In genomic region chr17:4708436-4708835, GRCh38 we compare ENCODE assay signal across 7 cellular contexts. TPM values are rescaled to one million over a fixed set of nuclear protein-coding genes. Genes with fewer than 3 reads are reported as not detected.
DNase-seq lines count a peak whose midpoint lies in the region; ATAC-seq and TF ChIP-seq lines count a peak whose summit lies in the region.
"Had no signal": no experiment of that assay in that cellular context is flagged by ENCODE, and none has a peak within 500 bp of the region (broad histone marks: within the 10 kb centered on the region; RNA-seq: fewer than 3 reads in every experiment).

No MANE protein-coding gene starts in this region.

- no peaks in the 10 kb centered on the region for H3K9me3 ChIP-seq in ascending aorta

- H3K4me1 Mint-ChIP-seq in immature natural killer cell, result peaks cover 44 to 53% of the 10 kb centered on the region in 2 donors

- no peak overlapping the region for H3K27ac ChIP-seq in ascending aorta

- H3K27me3 Mint-ChIP-seq in immature natural killer cell (ENCODE audit: low read depth in 3 of 3), result peaks cover 2 to 12% (median 7%) of the 10 kb centered on the region in 3 donors

- peak overlapping the region; percentile 13 to 78 (median 50) for H3K27ac Mint-ChIP-seq in immature natural killer cell

- DNase-seq in GDM1 (lab: John Stamatoyannopoulos, UW) (peak; percentile 20), SHP77 (lab: John Stamatoyannopoulos, UW) (peak; percentile 68 to 79), immature natural killer cell (peak; percentile 60 to 73 (median 61)), NCI-H2107 treated with DMSO at 0.1 percent for 48 hours (lab: John Stamatoyannopoulos, UW; ENCODE audit: unreplicated experiment) (no peak), ascending aorta (ENCODE audit: low spot score in 2 of 2) (no peak)

- ATAC-seq in HG03039 (IDR thresholded peaks at IDR 0.05; ENCODE audit: unreplicated experiment), result no peak

- H3K4me1 ChIP-seq in ascending aorta, result peaks cover 0 to 6% of the 10 kb centered on the region in 2 donors

- no peak for TF ChIP-seq CTCF in ascending aorta (IDR thresholded peaks at IDR 0.05)

- intact Hi-C loops in ascending aorta (cut with DNase I), result no loop called here

- no peak overlapping the region for H3K4me3 ChIP-seq in ascending aorta

- peak overlapping the region in 4 of 5 donors; percentile 33 to 75 (median 63) for H3K4me3 Mint-ChIP-seq in immature natural killer cell

- no peaks in the 10 kb centered on the region for H3K36me3 Mint-ChIP-seq in immature natural killer cell

- no peaks in the 10 kb centered on the region for H3K9me3 Mint-ChIP-seq in immature natural killer cell

- H3K27me3 ChIP-seq in ascending aorta, result no peaks in the 10 kb centered on the region

- no peaks in the 10 kb centered on the region for H3K36me3 ChIP-seq in ascending aorta

RNA-seq across cellular contexts. Expression of gene ARRB2, which starts 2.0 kb away (rescaled TPM):
- polyA plus RNA-seq in immature natural killer cell, result 10 to 100 TPM; 46.0 to 70.9 (median 60.4) TPM
- total RNA-seq in ascending aorta, result 43.4 TPM

RNA-seq across cellular contexts. Expression of gene PELP1, which starts 4.5 kb away (rescaled TPM):
- polyA plus RNA-seq in immature natural killer cell, result 10 to 100 TPM in 1 of 3 donors, 1 to 10 TPM in 2; 3.8 to 11.1 (median 4.6) TPM
- 22.8 TPM for total RNA-seq in ascending aorta

RNA-seq across cellular contexts. Expression of gene MED11, which starts 22.8 kb away (rescaled TPM):
- 10 to 100 TPM; 26.2 to 52.1 (median 37.6) TPM for polyA plus RNA-seq in immature natural killer cell
- 10.9 TPM for total RNA-seq in ascending aorta

RNA-seq across cellular contexts. Expression of gene ZMYND15, which starts 31.2 kb away (rescaled TPM):
- polyA plus RNA-seq in immature natural killer cell, result not detected
- not detected for total RNA-seq in ascending aorta
- total RNA-seq: activated CD8-positive, alpha-beta memory T cell treated with anti-CD3 and anti-CD28 coated beads for 36 hours had no signal

RNA-seq across cellular contexts. Expression of gene CXCL16, which starts 31.3 kb away (rescaled TPM):
- 1 to 10 TPM; 1.1 to 2.2 (median 1.1) TPM for polyA plus RNA-seq in immature natural killer cell
- 12.5 TPM for total RNA-seq in ascending aorta

Comparison
In these comparisons a context has a peak if more than half of its experiments do, and no peak if none do; other contexts are left out.
1. DNase-seq: peak in GDM1 (single experiment), SHP77 (2 of 2) and immature natural killer cell (3 of 3); none in NCI-H2107 treated with DMSO at 0.1 percent for 48 hours (single experiment) and ascending aorta (0 of 2).